Comparison of ENCODE assay signal across 28 cellular contexts in genomic region chr10:103731609-103732270, GRCh38.
DNase-seq lines count a peak whose midpoint lies in the region; ATAC-seq, FAIRE-seq and TF ChIP-seq lines count a peak whose summit lies in the region.
"Had no signal": no experiment of that assay in that cellular context is flagged by ENCODE, and none has a peak within 500 bp of the region (broad histone marks: within the 10 kb centered on the region; RNA-seq: fewer than 3 reads in every experiment).

No MANE protein-coding gene starts in this region.

- no peak overlapping the region for H2BK12ac ChIP-seq in H1 (ENCODE audit: low read depth, low read length)

- no peak overlapping the region; the same call in 1 of the 2 replicates for H2BK5ac ChIP-seq in H1 (ENCODE audit: low read depth, low read length)

- no peak for TF ChIP-seq POLR2A in H1 (IDR thresholded peaks at IDR 0.05; ENCODE audit: control extremely low read depth in 1 of 2, low read depth in 2 of 2, low read length in 2 of 2)
- TF ChIP-seq POLR2A in tibial nerve (IDR thresholded peaks at IDR 0.05), result no peak
- TF ChIP-seq POLR2A in vagina (IDR thresholded peaks at IDR 0.05), result no peak

- H2AFZ ChIP-seq in SK-N-SH (ENCODE audit: low read depth), result no peak overlapping the region
- H2AFZ ChIP-seq in H1 (ENCODE audit: low read length), result no peak overlapping the region
- H2AFZ ChIP-seq: GM23338 had no signal

- DNase-seq in SK-N-SH, result no peak
- no peak for DNase-seq in H1 (ENCODE audit: low read depth in 1 of 2, low spot score in 2 of 2)
- no peak for DNase-seq in left lung
- DNase-seq in tibial nerve (ENCODE audit: low spot score in 2 of 2), result no peak
- DNase-seq in vagina (ENCODE audit: extremely low spot score in 2 of 2), result no peak
- no peak for DNase-seq in superior temporal gyrus (ENCODE audit: extremely low spot score)
- DNase-seq: 8988T; activated CD8-positive, alpha-beta T cell treated with anti-CD3 and anti-CD28 coated beads, Interleukin-2, amount 10 ng/mL, durations not matched to agents 7 days and 5 days; activated naive CD8-positive, alpha-beta T cell treated with anti-CD3 and anti-CD28 coated beads for 36 hours; aorta; Caco-2; DMS79 treated with DMSO at 0.1 percent for 48 hours; KBM-7; lower lobe of right lung; NCI-H1092 treated with DMSO at 0.1 percent for 48 hours; NCI-H1694 treated with DMSO at 0.1 percent for 48 hours; nephron progenitor cell; ovary; retina; small intestine; stimulated activated naive CD4-positive, alpha-beta T cell treated with Interleukin-2 at 50 U/mL for 16 hours had no signal

- no peak for FAIRE-seq in H1 (lab: Jason Lieb, UNC)
- FAIRE-seq: HTR-8/SVneo, kidney, small intestine, urothelium cell line had no signal

- H3K4me3 ChIP-seq in SK-N-SH (ENCODE audit: low read depth in 2 of 2, low read length in 1 of 2) (no peak overlapping the region), H1 (ENCODE audit: extremely low read depth in 1 of 4, insufficient read depth in 2 of 4, low read depth in 3 of 4, low read length in 4 of 4) (no peak overlapping the region), left lung (no peak overlapping the region), tibial nerve (no peak overlapping the region), vagina (no peak overlapping the region)
- H3K4me3 ChIP-seq: GM23338, lower lobe of right lung, ovary had no signal

- H4K8ac ChIP-seq in H1 (ENCODE audit: extremely low read depth, insufficient read depth, low read length), result no peak overlapping the region

- H3K9me3 ChIP-seq in SK-N-SH (no peaks in the 10 kb centered on the region), H1 (ENCODE audit: insufficient read depth in 2 of 2, low read depth in 1 of 2, low read length in 1 of 2) (no peaks in the 10 kb centered on the region), left lung (no peaks in the 10 kb centered on the region), tibial nerve (no peaks in the 10 kb centered on the region), vagina (no peaks in the 10 kb centered on the region)
- H3K9me3 ChIP-seq: Caco-2, lower lobe of right lung, ovary had no signal

- TF ChIP-seq CTCF in SK-N-SH (IDR thresholded peaks at IDR 0.05) (no peak), H1 (IDR thresholded peaks at IDR 0.05; ENCODE audit: control extremely low read depth in 1 of 3, insufficient read depth in 1 of 3, low read depth in 1 of 3, low read length in 3 of 3) (no peak), left lung (IDR thresholded peaks at IDR 0.05) (no peak), tibial nerve (IDR thresholded peaks at IDR 0.05) (no peak), vagina (IDR thresholded peaks at IDR 0.05) (no peak)

- H3K4me1 ChIP-seq in SK-N-SH (ENCODE audit: control insufficient read depth in 1 of 2, insufficient read depth in 2 of 2, low read depth in 1 of 2, low read length in 1 of 2) (peaks cover 16 to 73% of the 10 kb centered on the region in 2 experiments; a peak in 3 of 4 replicates), H1 (replicated peaks in 1 of 4; ENCODE audit: control insufficient read depth in 3 of 4, insufficient read depth in 4 of 4, low read length in 3 of 4) (peaks cover 0 to 18% (median 12%) of the 10 kb centered on the region in 4 experiments; a peak in 6 of 7 replicates), left lung (peaks cover 0 to 7% of the 10 kb centered on the region in 2 donors), tibial nerve (peaks cover 0 to 94% (median 23%) of the 10 kb centered on the region in 4 donors), vagina (peaks cover 41% of the 10 kb centered on the region)

- H3K23ac ChIP-seq in H1 (ENCODE audit: insufficient read length), result no peak overlapping the region

- H4K5ac ChIP-seq in H1 (ENCODE audit: insufficient read length, low read depth, low read length), result no peak overlapping the region

- no peak overlapping the region for H2BK20ac ChIP-seq in H1 (ENCODE audit: low read length)

- H3K9ac ChIP-seq in SK-N-SH, result no peak overlapping the region
- H3K9ac ChIP-seq in H1 (replicated peaks in 1 of 4; ENCODE audit: extremely low read depth in 1 of 4, low read depth in 3 of 4, low read length in 3 of 4), result no peak overlapping the region

- H4K20me1 ChIP-seq in SK-N-SH (ENCODE audit: insufficient read depth) (no peaks in the 10 kb centered on the region), H1 (replicated peaks in 1 of 2; ENCODE audit: control insufficient read depth in 1 of 2, insufficient read depth in 2 of 2, low read length in 2 of 2) (no peaks in the 10 kb centered on the region)

- no peaks in the 10 kb centered on the region for H3F3A ChIP-seq in SK-N-SH (replicated peaks; ENCODE audit: insufficient read depth)

- H3K27me3 ChIP-seq in SK-N-SH (ENCODE audit: insufficient read depth) (no peaks in the 10 kb centered on the region), H1 (replicated peaks in 1 of 4; ENCODE audit: control insufficient read depth in 3 of 4, extremely low read depth in 1 of 4, insufficient read depth in 3 of 4, low read length in 3 of 4) (no peaks in the 10 kb centered on the region), left lung (no peaks in the 10 kb centered on the region), tibial nerve (no peaks in the 10 kb centered on the region), vagina (no peaks in the 10 kb centered on the region)
- H3K27me3 ChIP-seq: ovary had no signal

- no peaks in the 10 kb centered on the region for H3K9me2 ChIP-seq in SK-N-SH

- POLR2A ChIA-PET in SK-N-SH (lab: Yijun Ruan, JAX) (interaction anchor here (0.9 to 1.4 kb wide), 2 partner anchors 41 to 454 kb away, joined by 3 to 6 read pairs; no protein-coding TSS in a partner anchor), H1 (lab: Charles Lee; ENCODE audit: partially characterized antibody) (interaction anchor here (1.9 kb wide), 1 partner anchor 9 kb away, joined by 9 read pairs; no protein-coding TSS in a partner anchor)

- H3K4ac ChIP-seq in H1 (replicated peaks; ENCODE audit: insufficient read length, low read depth, low read length), result no peak overlapping the region

- H3K79me1 ChIP-seq in H1 (ENCODE audit: low read depth, low read length), result no peaks in the 10 kb centered on the region

- H3K4me2 ChIP-seq in SK-N-SH (no peak overlapping the region), H1 (ENCODE audit: insufficient read depth in 1 of 2, low read depth in 2 of 2, low read length in 2 of 2) (no peak overlapping the region)

- no peak overlapping the region for H3K14ac ChIP-seq in H1 (ENCODE audit: insufficient read length)

- WGBS in SK-N-SH (ENCODE audit: low lambda C conversion rate), result 37% methylated on average over 3 of the region's 3 CpGs
- WGBS in H1 (ENCODE audit: extremely low coverage in 1 of 2, insufficient coverage in 1 of 2, insufficient read length in 1 of 2, insufficient replicate concordance in 2 of 2, low coverage in 1 of 2, low lambda C conversion rate in 2 of 2, missing lambda C conversion rate in 1 of 2), 2 experiments, result 68% methylated on average over 3 of the region's 3 CpGs; no CpG with 5 or more reads in 1 of the 2 experiments
- 40 to 48% methylated on average over 3 of the region's 3 CpGs for WGBS in tibial nerve, 2 donors

- no peaks in the 10 kb centered on the region for H3K23me2 ChIP-seq in H1 (ENCODE audit: low read depth, low read length)

- H3K27ac ChIP-seq in SK-N-SH (ENCODE audit: low read depth in 2 of 2, low read length in 1 of 2) (peak overlapping the region; percentile 17 to 99; a peak in 3 of 4 replicates), H1 (ENCODE audit: low read depth, low read length) (no peak overlapping the region), left lung (no peak overlapping the region), tibial nerve (peak overlapping the region; percentile 24 to 90 (median 68)), vagina (no peak overlapping the region)
- H3K27ac ChIP-seq: C4-2B, lower lobe of right lung, ovary had no signal

- H3K79me2 ChIP-seq in SK-N-SH (ENCODE audit: insufficient read depth) (no peaks in the 10 kb centered on the region), H1 (ENCODE audit: control insufficient read depth in 1 of 2, insufficient read depth in 2 of 2, low read length in 2 of 2) (no peaks in the 10 kb centered on the region)

- intact Hi-C loops in left lung (cut with DNase I), result no loop called here
- intact Hi-C loops in vagina (cut with DNase I), result no loop called here

- H4K91ac ChIP-seq in H1 (replicated peaks; ENCODE audit: insufficient read length, low read length), result no peak overlapping the region

- H3K56ac ChIP-seq in H1 (replicated peaks; ENCODE audit: insufficient read length, low read depth, low read length), result no peak overlapping the region

- H2BK15ac ChIP-seq in H1 (ENCODE audit: low read length), result 0 out of 2 replicates have a peak overlapping the region, but pooled peaks have one; percentile 6

- TF ChIP-seq RAD21 in SK-N-SH (IDR thresholded peaks at IDR 0.05; ENCODE audit: low read length) (no peak), H1 (IDR thresholded peaks at IDR 0.05 in 1 of 2, conservative IDR thresholded peaks at IDR 0.05 in 1 of 2; ENCODE audit: low read depth in 2 of 2, low read length in 2 of 2) (no peak)

- no peaks in the 10 kb centered on the region for H3K36me3 ChIP-seq in SK-N-SH (replicated peaks in 1 of 2; ENCODE audit: control insufficient read depth in 1 of 2, insufficient read depth in 2 of 2, low read length in 1 of 2)
- no peaks in the 10 kb centered on the region for H3K36me3 ChIP-seq in H1 (ENCODE audit: control insufficient read depth in 2 of 4, insufficient read depth in 4 of 4, low read length in 3 of 4)
- no peaks in the 10 kb centered on the region for H3K36me3 ChIP-seq in left lung
- H3K36me3 ChIP-seq in tibial nerve, result no peaks in the 10 kb centered on the region
- H3K36me3 ChIP-seq in vagina, result no peaks in the 10 kb centered on the region
- H3K36me3 ChIP-seq: lower lobe of right lung, ovary had no signal

- CTCF ChIA-PET in SK-N-SH (lab: Yijun Ruan, JAX) (interaction anchor here (0.8 to 10.9 kb wide), 6 partner anchors 20 to 278 kb away, joined by 3 to 87 read pairs (median 6); partner anchors contain the start of gene SH3PXD2A), H1 (lab: Charles Lee; ENCODE audit: partially characterized antibody) (interaction anchor here (0.9 to 23.1 kb wide), 6 partner anchors 19 to 138 kb away, joined by 3 to 304 read pairs (median 12); no protein-coding TSS in a partner anchor)

- H3K18ac ChIP-seq in H1 (ENCODE audit: extremely low read depth, low read length), result no peak overlapping the region

- ATAC-seq in SK-N-SH treated with all-trans-retinoic acid at 6 μM for 48 hours (no peak), left lung (peak; percentile 21), HG02678 (IDR thresholded peaks at IDR 0.05; ENCODE audit: unreplicated experiment) (no peak)
- ATAC-seq: activated CD8-positive, alpha-beta T cell treated with anti-CD3 and anti-CD28 coated beads, Interleukin-2, amount 10 ng/mL, durations not matched to agents 7 days and 5 days; GM23338; lower lobe of right lung had no signal

- no peak overlapping the region for H2BK120ac ChIP-seq in H1 (replicated peaks; ENCODE audit: low read depth, low read length)

- no peak for TF ChIP-seq EP300 in SK-N-SH (IDR thresholded peaks at IDR 0.05; ENCODE audit: borderline replicate concordance in 1 of 2, low read depth in 1 of 2, low read length in 1 of 2)
- TF ChIP-seq EP300 in H1 (IDR thresholded peaks at IDR 0.05; ENCODE audit: borderline replicate concordance in 1 of 2, low read depth in 2 of 2, low read length in 2 of 2), result no peak
- no peak for TF ChIP-seq EP300 in tibial nerve (IDR thresholded peaks at IDR 0.05)

- H2AK5ac ChIP-seq in H1 (ENCODE audit: low read depth, low read length), result no peak overlapping the region

TF ChIP-seq in SK-N-SH, 30 proteins besides CTCF, POLR2A, EP300 and RAD21 (continues in another document):
- no peak for TF ChIP-seq JUND (IDR thresholded peaks at IDR 0.05)

Comparison
In these comparisons a context has a peak if more than half of its experiments do, and no peak if none do; other contexts are left out.
1. H3K27ac ChIP-seq: peak in SK-N-SH (2 of 2) and tibial nerve (4 of 4); none in H1 (single experiment), left lung (0 of 2) and vagina (single experiment).